In genomic region chr12:53492188-53492587, GRCh38 we compare ENCODE assay signal across 10 cellular contexts. TPM values are rescaled to one million over a fixed set of nuclear protein-coding genes. Genes with fewer than 3 reads are reported as not detected.
DNase-seq lines count a peak whose midpoint lies in the region; ATAC-seq, FAIRE-seq and TF ChIP-seq lines count a peak whose summit lies in the region.
"Had no signal": no experiment of that assay in that cellular context is flagged by ENCODE, and none has a peak within 500 bp of the region (broad histone marks: within the 10 kb centered on the region; RNA-seq: fewer than 3 reads in every experiment).

No MANE protein-coding gene starts in this region.

- ATAC-seq in activated CD8-positive, alpha-beta memory T cell treated with anti-CD3 and anti-CD28 coated beads, Interleukin-2, amount 10 ng/mL, durations not matched to agents 7 days and 5 days: no peak
- ATAC-seq in left lung (no peak), HG02870 (IDR thresholded peaks at IDR 0.05; ENCODE audit: unreplicated experiment) (no peak)

- H3K27ac ChIP-seq in adrenal gland: peak overlapping the region in 4 of 5 donors; percentile 46 to 89 (median 73)
- H3K27ac ChIP-seq in left lung: peak overlapping the region; percentile 82 to 86
- H3K27ac ChIP-seq in thymus (ENCODE audit: low read depth): peak overlapping the region; percentile 46

- no peak for DNase-seq in activated CD8-positive, alpha-beta memory T cell treated with anti-CD3 and anti-CD28 coated beads, Interleukin-2, amount 10 ng/mL, durations not matched to agents 7 days and 5 days
- DNase-seq in activated CD8-positive, alpha-beta memory T cell treated with anti-CD3 and anti-CD28 coated beads for 24 hours: no peak
- DNase-seq in adrenal gland: peak in 1 of 7 donors; percentile 57
- DNase-seq in left lung: no peak
- no peak for DNase-seq in HTR-8/SVneo (ENCODE audit: insufficient read length, low spot score)
- no peak for DNase-seq in HuH-7.5 (ENCODE audit: low spot score)

- H3K4me3 Mint-ChIP-seq in activated CD8-positive, alpha-beta memory T cell treated with anti-CD3 and anti-CD28 coated beads, Interleukin-2, amount 10 ng/mL, durations not matched to agents 7 days and 5 days: peak overlapping the region; percentile 88

- no peaks in the 10 kb centered on the region for H3K27me3 ChIP-seq in adrenal gland
- H3K27me3 ChIP-seq in left lung: no peaks in the 10 kb centered on the region
- no peaks in the 10 kb centered on the region for H3K27me3 ChIP-seq in thymus (ENCODE audit: control insufficient read depth, insufficient read depth)

- H3K9me3 ChIP-seq in adrenal gland (replicated peaks in 1 of 3) (no peaks in the 10 kb centered on the region), left lung (no peaks in the 10 kb centered on the region), thymus (ENCODE audit: control insufficient read depth) (no peaks in the 10 kb centered on the region)

- H3K4me3 ChIP-seq in adrenal gland (peak overlapping the region in 2 of 4 donors; percentile 52 to 57), left lung (peak overlapping the region; percentile 39 to 52), thymus (ENCODE audit: low read length) (peak overlapping the region; percentile 65)

- TF ChIP-seq POLR2A in adrenal gland (IDR thresholded peaks at IDR 0.05): no peak

- H3K36me3 ChIP-seq in adrenal gland (replicated peaks in 1 of 2): no peaks in the 10 kb centered on the region
- peaks cover 0 to 7% of the 10 kb centered on the region in 2 donors for H3K36me3 ChIP-seq in left lung
- H3K36me3 ChIP-seq in thymus (ENCODE audit: control insufficient read depth, insufficient read depth): peaks cover 6% of the 10 kb centered on the region

- H3K36me3 Mint-ChIP-seq in activated CD8-positive, alpha-beta memory T cell treated with anti-CD3 and anti-CD28 coated beads, Interleukin-2, amount 10 ng/mL, durations not matched to agents 7 days and 5 days: peaks cover 5% of the 10 kb centered on the region

- CTCF ChIA-PET in activated CD8-positive, alpha-beta memory T cell treated with anti-CD3 and anti-CD28 coated beads, Interleukin-2, amount 10 ng/mL, durations not matched to agents 7 days and 5 days (lab: Charles Lee): interaction anchor here (0.9 to 3.9 kb wide), 4 partner anchors 9 to 16 kb away, joined by 3 to 21 read pairs (median 8); partner anchors contain the start of genes NPFF and TARBP2

- H3K27me3 Mint-ChIP-seq in activated CD8-positive, alpha-beta memory T cell treated with anti-CD3 and anti-CD28 coated beads, Interleukin-2, amount 10 ng/mL, durations not matched to agents 7 days and 5 days: no peaks in the 10 kb centered on the region

- no peak for FAIRE-seq in HTR-8/SVneo (lab: Jason Lieb, UNC)
- FAIRE-seq: G401.6 had no signal

- TF ChIP-seq CTCF in adrenal gland (IDR thresholded peaks at IDR 0.05) (no peak), left lung (IDR thresholded peaks at IDR 0.05) (no peak)

- intact Hi-C loops in adrenal gland (cut with DNase I): no loop called here
- intact Hi-C loops in left lung (cut with DNase I): no loop called here

- no peaks in the 10 kb centered on the region for H3K9me3 Mint-ChIP-seq in activated CD8-positive, alpha-beta memory T cell treated with anti-CD3 and anti-CD28 coated beads, Interleukin-2, amount 10 ng/mL, durations not matched to agents 7 days and 5 days (ENCODE audit: low read depth)

- H3K4me1 ChIP-seq in adrenal gland (replicated peaks in 1 of 2) (peaks cover 12 to 32% of the 10 kb centered on the region in 2 donors), left lung (peaks cover 25 to 43% of the 10 kb centered on the region in 2 donors), thymus (ENCODE audit: control insufficient read depth, insufficient read depth, low read length) (peaks cover 14% of the 10 kb centered on the region)

- H3K4me1 Mint-ChIP-seq in activated CD8-positive, alpha-beta memory T cell treated with anti-CD3 and anti-CD28 coated beads, Interleukin-2, amount 10 ng/mL, durations not matched to agents 7 days and 5 days: peaks cover 25% of the 10 kb centered on the region

- H3K27ac Mint-ChIP-seq in activated CD8-positive, alpha-beta memory T cell treated with anti-CD3 and anti-CD28 coated beads, Interleukin-2, amount 10 ng/mL, durations not matched to agents 7 days and 5 days: peak overlapping the region; percentile 46

- WGBS in adrenal gland, 4 donors: 57 to 68% (median 62%) methylated on average over 10 to 20 of the region's 20 CpGs
- WGBS in thymus: 77% methylated on average over 20 of the region's 20 CpGs

RNA-seq across cellular contexts. Expression of gene MAP3K12, which starts 7.1 kb away (rescaled TPM):
- 10 to 100 TPM; 19.1 to 19.3 TPM for total RNA-seq in activated CD8-positive, alpha-beta memory T cell treated with anti-CD3 and anti-CD28 coated beads, Interleukin-2, amount 10 ng/mL, durations not matched to agents 7 days and 5 days
- total RNA-seq in adrenal gland (10 to 100 TPM in 6 of 8 donors, 1 to 10 TPM in 2; 7.5 to 25.4 (median 16.7) TPM), left lung (10 to 100 TPM; 19.9 to 24.2 TPM)
- polyA plus RNA-seq in adrenal gland (10 to 100 TPM in 2 of 3 donors, 1 to 10 TPM in 1; 6.9 to 85.1 (median 69.8) TPM), thymus (16.3 TPM)

RNA-seq across cellular contexts. Expression of gene TARBP2, which starts 8.9 kb away (rescaled TPM):
- 10 to 100 TPM; 29.7 to 38.7 TPM for total RNA-seq in activated CD8-positive, alpha-beta memory T cell treated with anti-CD3 and anti-CD28 coated beads, Interleukin-2, amount 10 ng/mL, durations not matched to agents 7 days and 5 days
- total RNA-seq in adrenal gland (10 to 100 TPM; 22.6 to 41.7 (median 30.6) TPM), left lung (10 to 100 TPM; 35.6 to 39.9 TPM)
- polyA plus RNA-seq in adrenal gland (10 to 100 TPM; 14.9 to 72.9 (median 51.7) TPM), thymus (41.2 TPM)

RNA-seq across cellular contexts. Expression of gene NPFF, which starts 15.1 kb away (rescaled TPM):
- not detected for total RNA-seq in activated CD8-positive, alpha-beta memory T cell treated with anti-CD3 and anti-CD28 coated beads, Interleukin-2, amount 10 ng/mL, durations not matched to agents 7 days and 5 days
- total RNA-seq in adrenal gland (not detected), left lung (not detected)
- polyA plus RNA-seq in adrenal gland (under 1 TPM in 1 of 3 donors, not detected in 2; 0.27 TPM), thymus (3.7 TPM)
- total RNA-seq: M059J had no signal

RNA-seq across cellular contexts. Expression of gene PCBP2, which starts 40.3 kb away (rescaled TPM):
- 100 to 1,000 TPM; 721 to 867 TPM for total RNA-seq in activated CD8-positive, alpha-beta memory T cell treated with anti-CD3 and anti-CD28 coated beads, Interleukin-2, amount 10 ng/mL, durations not matched to agents 7 days and 5 days
- 1,000 to 10,000 TPM in 2 of 8 donors, 100 to 1,000 TPM in 6; 300 to 1,158 (median 628) TPM for total RNA-seq in adrenal gland
- 100 to 1,000 TPM; 521 to 757 (median 545) TPM for polyA plus RNA-seq in adrenal gland
- total RNA-seq in left lung: 100 to 1,000 TPM; 634 to 679 TPM
- polyA plus RNA-seq in thymus: 606 TPM

RNA-seq across cellular contexts. Expression of gene PRR13, which starts 50.7 kb away (rescaled TPM):
- 100 to 1,000 TPM; 235 to 244 TPM for total RNA-seq in activated CD8-positive, alpha-beta memory T cell treated with anti-CD3 and anti-CD28 coated beads, Interleukin-2, amount 10 ng/mL, durations not matched to agents 7 days and 5 days
- total RNA-seq in adrenal gland (100 to 1,000 TPM in 6 of 8 donors, 10 to 100 TPM in 2; 68.2 to 233 (median 154) TPM), left lung (100 to 1,000 TPM; 146 to 155 TPM)
- polyA plus RNA-seq in adrenal gland (100 to 1,000 TPM; 127 to 407 (median 130) TPM), thymus (222 TPM)
